20 cellular contexts compared by ENCODE assay signal in the genomic region with DNA sequence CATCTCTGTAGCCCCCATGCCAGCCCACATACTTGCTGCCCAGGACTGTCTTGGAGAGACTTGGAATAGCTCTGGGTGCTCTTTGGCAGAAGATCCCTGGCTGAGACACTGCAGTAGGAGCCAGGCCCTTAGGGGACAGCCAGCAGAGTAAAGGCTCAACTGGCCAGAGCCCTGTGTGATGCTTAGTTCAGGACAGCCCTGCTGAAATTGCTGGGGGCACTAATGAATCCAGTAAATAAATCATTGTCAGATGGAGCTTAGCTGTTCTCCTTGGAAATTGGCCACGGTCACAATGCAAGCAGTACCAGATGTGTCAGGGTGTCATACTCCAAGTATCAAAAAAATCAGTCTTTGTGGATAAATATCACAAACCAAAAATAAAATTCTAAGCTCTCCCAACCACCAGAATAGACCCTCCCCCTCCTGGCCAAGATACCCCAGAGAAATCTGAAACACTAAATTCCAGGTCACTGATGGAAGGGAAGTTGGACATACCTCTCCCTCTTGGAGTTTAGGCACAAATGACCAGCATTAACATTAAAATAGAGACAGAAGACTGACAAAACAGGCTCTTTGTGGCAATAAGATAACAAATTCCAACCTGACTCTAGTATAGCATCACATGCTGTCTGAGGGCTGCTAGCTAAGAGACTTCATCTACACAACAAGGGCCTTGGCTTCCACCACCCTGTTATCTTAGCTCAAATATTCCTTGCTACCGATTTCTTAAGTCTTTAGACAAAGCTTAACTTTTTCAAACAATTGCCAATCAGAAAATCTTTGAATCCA.
"Had no signal": no experiment of that assay in that cellular context is flagged by ENCODE, and none has a peak within 500 bp of the region (broad histone marks: within the 10 kb centered on the region; RNA-seq: fewer than 3 reads in every experiment).

No MANE protein-coding gene starts in this region.

- ATAC-seq: foreskin keratinocyte; left colon; left ventricle myocardium superior; right lobe of liver; stimulated activated memory B cell treated with anti-CD40 and anti-IgM and Interleukin-4, amounts not matched to agents 10 μg/mL and 1 μg/mL and 100 μg/mL, for 72 hours had no signal

- H3K4me1 ChIP-seq: foreskin keratinocyte, psoas muscle, right lobe of liver, spleen, transverse colon had no signal

- H3K27ac ChIP-seq: esophagus squamous epithelium, foreskin keratinocyte, psoas muscle, right lobe of liver, spleen, thoracic aorta, transverse colon had no signal

- H3K27me3 ChIP-seq: esophagus squamous epithelium, foreskin keratinocyte, right lobe of liver, spleen, transverse colon had no signal

- DNase-seq: effector memory CD4-positive, alpha-beta T cell; esophagus squamous epithelium; foreskin keratinocyte; left colon; left ventricle myocardium superior; mesenchymal stem cell; naive B cell; nephron progenitor cell; retina; right lobe of liver; spleen; stimulated activated CD4-positive, alpha-beta T cell treated with anti-CD3 and anti-CD28 coated beads, Interleukin-15, amount 100 ng/mL, for 24 hours; stimulated activated CD4-positive, alpha-beta T cell treated with anti-CD3 and anti-CD28 coated beads, Interleukin-1b, Interleukin-23, amount 100 ng/mL, for 48 hours; stimulated activated CD4-positive, alpha-beta T cell treated with anti-CD3 and anti-CD28 coated beads, Interleukin-4, amount 100 ng/mL, for 24 hours; transverse colon had no signal

- H3K4me1 Mint-ChIP-seq: naive B cell; nephron progenitor cell; stimulated activated memory B cell treated with anti-CD40 and anti-IgM and Interleukin-4, amounts not matched to agents 10 μg/mL and 1 μg/mL and 100 μg/mL, for 72 hours had no signal

- H3K9me3 ChIP-seq: psoas muscle, right lobe of liver, thoracic aorta, transverse colon had no signal

- H3K4me3 Mint-ChIP-seq: naive B cell; nephron progenitor cell; stimulated activated memory B cell treated with anti-CD40 and anti-IgM and Interleukin-4, amounts not matched to agents 10 μg/mL and 1 μg/mL and 100 μg/mL, for 72 hours; stimulated activated naive CD8-positive, alpha-beta T cell treated with anti-CD3 and anti-CD28 coated beads, Interleukin-15, Interleukin-2, amounts not matched to agents 100 ng/mL and 50 ng/mL, for 24 hours had no signal

- H3K27ac Mint-ChIP-seq: naive B cell; nephron progenitor cell; stimulated activated memory B cell treated with anti-CD40 and anti-IgM and Interleukin-4, amounts not matched to agents 10 μg/mL and 1 μg/mL and 100 μg/mL, for 72 hours; stimulated activated naive CD8-positive, alpha-beta T cell treated with anti-CD3 and anti-CD28 coated beads, Interleukin-15, Interleukin-2, amounts not matched to agents 100 ng/mL and 50 ng/mL, for 24 hours had no signal

- H3K36me3 Mint-ChIP-seq: naive B cell; stimulated activated memory B cell treated with anti-CD40 and anti-IgM and Interleukin-4, amounts not matched to agents 10 μg/mL and 1 μg/mL and 100 μg/mL, for 72 hours had no signal

- H3K4me3 ChIP-seq: esophagus squamous epithelium, lung, psoas muscle, right lobe of liver, spleen, thoracic aorta, transverse colon had no signal

- H3K36me3 ChIP-seq: esophagus squamous epithelium, right lobe of liver, spleen, thoracic aorta, transverse colon had no signal

- H3K9me3 Mint-ChIP-seq: stimulated activated naive CD8-positive, alpha-beta T cell treated with anti-CD3 and anti-CD28 coated beads, Interleukin-15, Interleukin-2, amounts not matched to agents 100 ng/mL and 50 ng/mL, for 24 hours had no signal
